1 cellular context compared by ENCODE assay signal in the genomic region with DNA sequence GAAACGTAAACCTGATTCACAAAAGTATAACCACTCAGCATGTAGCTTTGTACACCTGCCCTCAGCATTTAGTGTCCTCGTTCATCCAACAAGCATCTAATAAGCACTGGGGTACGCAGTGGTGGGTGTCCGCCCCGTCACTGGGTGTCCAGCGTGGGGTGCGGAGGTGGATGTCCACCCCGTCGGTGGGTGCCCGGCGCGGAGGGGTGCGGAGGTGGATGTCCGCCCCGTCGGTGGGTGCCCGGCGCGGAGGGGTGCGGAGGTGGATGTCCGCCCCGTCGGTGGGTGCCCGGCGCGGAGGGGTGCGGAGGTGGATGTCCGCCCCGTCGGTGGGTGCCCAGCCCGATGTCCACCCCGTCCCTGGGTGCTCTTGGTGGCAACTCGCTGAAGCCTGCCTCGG.
TF ChIP-seq lines count a peak whose summit lies in the region.

No MANE protein-coding gene starts in this region.

TF ChIP-seq in K562, 482 proteins besides CTCF, POLR2A, EP300 and RAD21:
- TF ChIP-seq HNRNPL (IDR thresholded peaks at IDR 0.05; ENCODE audit: low read depth, low read length) (0 out of 2 replicates have a peak, but pooled peaks have one; percentile 38), POLR2G (IDR thresholded peaks at IDR 0.05; ENCODE audit: low read depth, low read length) (peak; percentile 64)
